8 cellular contexts compared by ENCODE assay signal in the genomic region with DNA sequence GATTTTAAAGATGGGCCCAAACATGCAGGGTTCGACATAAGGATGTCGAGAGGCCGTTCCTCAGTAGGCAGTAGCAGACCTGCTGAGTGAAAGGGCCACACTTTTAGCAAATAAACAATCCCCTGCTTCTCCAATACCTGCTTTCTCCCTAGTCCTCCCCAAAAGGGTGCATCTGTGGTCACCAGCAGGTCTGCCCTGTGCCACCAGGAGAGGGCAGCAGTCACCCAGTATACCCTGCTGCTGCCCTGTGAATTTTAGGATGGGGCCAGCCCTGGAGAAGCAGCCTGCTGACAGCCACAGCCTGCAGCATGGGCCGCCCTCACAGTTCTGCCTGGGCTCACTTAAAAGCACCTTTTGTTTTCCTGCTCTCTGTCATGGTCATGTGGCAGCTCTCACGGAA. TPM values are rescaled to one million over a fixed set of nuclear protein-coding genes. Genes with fewer than 3 reads are reported as not detected.
DNase-seq lines count a peak whose midpoint lies in the region; ATAC-seq, FAIRE-seq and TF ChIP-seq lines count a peak whose summit lies in the region.
"Not testable (repeated sequence)": the region's sequence is repeated elsewhere in the genome, so short reads cannot be mapped to it uniquely, and the experiment has no call there.

No MANE protein-coding gene starts in this region.

- H3K36me3 ChIP-seq in astrocyte (ENCODE audit: insufficient read depth, low read length); stomach: not testable (repeated sequence)

- not testable (repeated sequence) for H3K4me2 ChIP-seq in astrocyte (ENCODE audit: low read length)

- DNase-seq in Caki2 (ENCODE audit: low read depth) (peak; percentile 8), HT-29 (ENCODE audit: low spot score) (peak; percentile 65), NCI-H748 (lab: John Stamatoyannopoulos, UW; ENCODE audit: unreplicated experiment) (peak; percentile 39), WTC11 (ENCODE audit: low spot score) (peak; percentile 79), foreskin melanocyte (peak; percentile 33), stomach (peak; percentile 58)
- not testable (repeated sequence) for DNase-seq in astrocyte (ENCODE audit: low read depth)
- peak in 9 of 10 donors; percentile 14 to 48 (median 37) for DNase-seq in naive thymus-derived CD8-positive, alpha-beta T cell

- TF ChIP-seq CTCF in WTC11 (IDR thresholded peaks at IDR 0.05) (peak; percentile 46), astrocyte (IDR thresholded peaks at IDR 0.05; ENCODE audit: insufficient read depth, low read depth, low read length) (peak; percentile 19), stomach (IDR thresholded peaks at IDR 0.05) (peak in 5 of 7 experiments; percentile 23 to 63 (median 52))

- not testable (repeated sequence) for H3K27me3 Mint-ChIP-seq in WTC11 (ENCODE audit: low read depth); astrocyte (ENCODE audit: low read depth, unreplicated experiment); naive thymus-derived CD8-positive, alpha-beta T cell

- 28 to 57% (median 48%) methylated on average over 5 of the region's 5 CpGs for WGBS in stomach, 5 donors

- not testable (repeated sequence) for H3K27me3 ChIP-seq in astrocyte (ENCODE audit: insufficient read depth, low read length); stomach

- H3K4me1 ChIP-seq in astrocyte (ENCODE audit: insufficient read depth, low read length); stomach: not testable (repeated sequence)

- H3K4me3 Mint-ChIP-seq in WTC11; astrocyte (ENCODE audit: unreplicated experiment); naive thymus-derived CD8-positive, alpha-beta T cell: not testable (repeated sequence)

- not testable (repeated sequence) for TF ChIP-seq POLR2A in stomach (IDR thresholded peaks at IDR 0.05)

- not testable (repeated sequence) for H3K27ac ChIP-seq in astrocyte (ENCODE audit: low read depth, low read length); stomach

- in situ Hi-C loops in Caki2 (cut with HindIII; ENCODE audit: low pct_unique_long_range_greater_than_20kb, low sequenced_read_pairs) = not testable (repeated sequence)

- not testable (repeated sequence) for H4K20me1 ChIP-seq in astrocyte (ENCODE audit: insufficient read depth, low read length)

- not testable (repeated sequence) for FAIRE-seq in astrocyte (lab: Jason Lieb, UNC)

- not testable (repeated sequence) for H3K9me3 Mint-ChIP-seq in WTC11; astrocyte (ENCODE audit: unreplicated experiment); naive thymus-derived CD8-positive, alpha-beta T cell

- not testable (repeated sequence) for H3K36me3 Mint-ChIP-seq in WTC11; astrocyte (ENCODE audit: low read depth, unreplicated experiment); naive thymus-derived CD8-positive, alpha-beta T cell

- H3K4me3 ChIP-seq in astrocyte (ENCODE audit: insufficient read depth, low read depth, low read length); stomach: not testable (repeated sequence)

- not testable (repeated sequence) for H2AFZ ChIP-seq in astrocyte (ENCODE audit: low read depth, low read length)

- TF ChIP-seq EP300 in stomach (IDR thresholded peaks at IDR 0.05) = not testable (repeated sequence)

- not testable (repeated sequence) for H3K4me1 Mint-ChIP-seq in WTC11; astrocyte (ENCODE audit: low read depth, unreplicated experiment); naive thymus-derived CD8-positive, alpha-beta T cell

- CTCF ChIA-PET in WTC11 (lab: Charles Lee) = not testable (repeated sequence)

- H3K27ac Mint-ChIP-seq in WTC11; astrocyte (ENCODE audit: unreplicated experiment); naive thymus-derived CD8-positive, alpha-beta T cell: not testable (repeated sequence)

- H3K9me3 ChIP-seq in astrocyte (ENCODE audit: insufficient read depth, low read depth, low read length); stomach: not testable (repeated sequence)

- H3K79me2 ChIP-seq in astrocyte (ENCODE audit: insufficient read depth, low read length) = not testable (repeated sequence)

- POLR2A ChIA-PET in WTC11 (lab: Charles Lee); naive thymus-derived CD8-positive, alpha-beta T cell (lab: Charles Lee): not testable (repeated sequence)

- not testable (repeated sequence) for ATAC-seq in WTC11; naive thymus-derived CD8-positive, alpha-beta T cell

- H3K9ac ChIP-seq in astrocyte (ENCODE audit: low read length) = not testable (repeated sequence)

- intact Hi-C loops in stomach (cut with DNase I; ENCODE audit: low total_unique reads) = not testable (repeated sequence)

RNA-seq across cellular contexts. Expression of a gene that starts 47.3 kb away (rescaled TPM):
- 3.5 TPM in 1 of 2 replicates, not detected in the other for total RNA-seq in Caki2 (2014; rRNA removed; shearing (Covaris generic); ENCODE audit: low replicate concordance)
- total RNA-seq in HT-29 (2014; rRNA removed; shearing (Covaris generic)) = 0.69 and 1.5 TPM in 2 replicates
- total RNA-seq in WTC11 (2021) (0.09 to 0.13 TPM in 2 of 3 replicates, not detected in the other), astrocyte (not detected in 2 replicates), stomach (not detected)
- not detected for total RNA-seq in naive thymus-derived CD8-positive, alpha-beta T cell
- polyA plus RNA-seq in naive thymus-derived CD8-positive, alpha-beta T cell = not detected
- polyA plus RNA-seq in stomach = under 1 TPM in 2 of 3 donors, not detected in 1; 0.13 to 0.31 TPM
